ENCODE assay signal across 14 cellular contexts in the genomic region with DNA sequence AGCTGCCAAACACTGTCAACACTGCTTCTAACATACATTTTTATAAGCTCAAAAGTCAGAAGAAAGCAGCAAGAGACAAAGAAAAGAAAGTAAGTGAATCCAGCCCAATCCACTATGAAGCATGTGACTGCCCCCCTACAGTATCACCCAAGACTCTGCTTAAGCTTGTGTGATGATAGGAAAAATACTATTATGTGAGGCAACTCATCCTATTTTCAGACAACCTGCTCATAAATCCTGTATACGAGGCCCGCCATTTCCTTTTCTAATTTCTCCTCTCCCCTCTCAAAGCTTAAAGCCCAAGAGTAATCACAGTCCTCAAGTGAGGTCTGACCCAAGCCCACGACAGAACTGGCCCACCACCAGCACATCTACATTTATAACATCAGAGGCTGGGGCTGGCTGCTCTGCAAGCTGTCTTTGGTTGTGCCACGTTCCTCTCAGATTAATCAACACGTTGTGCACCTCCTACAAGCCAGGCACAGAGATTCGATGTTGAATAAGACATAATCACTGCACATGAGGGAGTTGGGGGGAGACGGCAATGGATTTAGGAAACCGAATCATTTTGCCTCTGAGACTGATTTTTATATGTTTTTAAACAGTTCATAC. TPM values are rescaled to one million over a fixed set of nuclear protein-coding genes. Genes with fewer than 3 reads are reported as not detected.
DNase-seq lines count a peak whose midpoint lies in the region; ATAC-seq and TF ChIP-seq lines count a peak whose summit lies in the region.
"Had no signal": no experiment of that assay in that cellular context is flagged by ENCODE, and none has a peak within 500 bp of the region (broad histone marks: within the 10 kb centered on the region; RNA-seq: fewer than 3 reads in every experiment).

No MANE protein-coding gene starts in this region.

- peaks cover 21% of the 10 kb centered on the region for H3K4me1 Mint-ChIP-seq in activated T-cell treated with anti-CD3 and anti-CD28 coated beads, Interleukin-2, amount 50 U/mL, for 24 hours (ENCODE audit: low read depth)

- no peak for TF ChIP-seq POLR2A in gastroesophageal sphincter (IDR thresholded peaks at IDR 0.05)

- no peak overlapping the region for H3K4me3 Mint-ChIP-seq in activated T-cell treated with anti-CD3 and anti-CD28 coated beads, Interleukin-2, amount 50 U/mL, for 24 hours
- H3K4me3 Mint-ChIP-seq: activated T-cell treated with anti-CD3 and anti-CD28 coated beads, Interleukin-2, amount 50 U/mL, for 72 hours; dendritic cell treated with granulocyte-macrophage colony-stimulating factor and Interleukin-4, amounts not matched to agents 40 ng/mL and 50 ng/mL, for 4 days; immature natural killer cell had no signal

- H3K9me3 Mint-ChIP-seq in activated T-cell treated with anti-CD3 and anti-CD28 coated beads, Interleukin-2, amount 50 U/mL, for 24 hours, result peaks cover 14% of the 10 kb centered on the region

- H3K4me3 ChIP-seq in gastroesophageal sphincter, result peak overlapping the region; percentile 6 to 22
- peak overlapping the region; percentile 17 for H3K4me3 ChIP-seq in osteoblast (ENCODE audit: insufficient read depth, low read length)
- peak overlapping the region in 1 of 2 donors; percentile 24 for H3K4me3 ChIP-seq in aorta (ENCODE audit: low read length in 2 of 2)

- no peak for TF ChIP-seq EP300 in gastroesophageal sphincter (IDR thresholded peaks at IDR 0.05)

- peaks cover 0 to 63% (median 7%) of the 10 kb centered on the region in 3 donors for H3K4me1 ChIP-seq in gastroesophageal sphincter
- H3K4me1 ChIP-seq in osteoblast (ENCODE audit: insufficient read depth, low read length), result peaks cover 6% of the 10 kb centered on the region
- H3K4me1 ChIP-seq in aorta (ENCODE audit: control insufficient read depth in 1 of 2, insufficient read depth in 2 of 2, low read length in 2 of 2), result peaks cover 5% of the 10 kb centered on the region in 2 donors

- H3K4me2 ChIP-seq in osteoblast (ENCODE audit: insufficient read depth, low read length), result peak overlapping the region; percentile 56

- peaks cover 10% of the 10 kb centered on the region for H4K20me1 ChIP-seq in osteoblast (ENCODE audit: insufficient read depth, low read length)

- no peak for DNase-seq in activated T-cell treated with anti-CD3 and anti-CD28 coated beads, Interleukin-2, amount 50 U/mL, for 24 hours
- DNase-seq in activated T-cell treated with anti-CD3 and anti-CD28 coated beads for 4 hours (no peak), osteoblast (ENCODE audit: insufficient read length, low spot score, missing footprints) (no peak), aorta (peak in 1 of 2 donors; percentile 79), NCI-H2107 treated with DMSO at 0.1 percent for 48 hours (lab: John Stamatoyannopoulos, UW; ENCODE audit: unreplicated experiment) (no peak)
- no peak for DNase-seq in activated CD8-positive, alpha-beta memory T cell treated with anti-CD3 and anti-CD28 coated beads, Interleukin-2, amount 50 U/mL, for 4 hours
- no peak for DNase-seq in activated naive CD4-positive, alpha-beta T cell (lab: John Stamatoyannopoulos, UW)
- DNase-seq: activated T-cell treated with anti-CD3 and anti-CD28 coated beads, Interleukin-2, amount 50 U/mL, for 72 hours; immature natural killer cell; NCI-H524; stimulated activated naive CD8-positive, alpha-beta T cell treated with anti-CD3 and anti-CD28 coated beads, Interleukin-15, Interleukin-2, amounts not matched to agents 100 U/mL and 50 U/mL, for 24 hours had no signal

- ATAC-seq in gastroesophageal sphincter (peak; percentile 33), aorta (ENCODE audit: low FRiP score) (peak; percentile 60)
- ATAC-seq: activated T-cell treated with anti-CD3 and anti-CD28 coated beads, Interleukin-2, amount 50 U/mL, for 72 hours; stimulated activated naive CD8-positive, alpha-beta T cell treated with anti-CD3 and anti-CD28 coated beads, Interleukin-15, Interleukin-2, amounts not matched to agents 100 U/mL and 50 U/mL, for 24 hours had no signal

- H3K36me3 Mint-ChIP-seq in activated T-cell treated with anti-CD3 and anti-CD28 coated beads, Interleukin-2, amount 50 U/mL, for 24 hours (ENCODE audit: low read depth), result peaks cover 19% of the 10 kb centered on the region

- H3K27me3 ChIP-seq in gastroesophageal sphincter (no peaks in the 10 kb centered on the region), osteoblast (ENCODE audit: insufficient read depth, low read length) (no peaks in the 10 kb centered on the region), aorta (ENCODE audit: control insufficient read depth in 1 of 2, insufficient read depth in 2 of 2, low read length in 1 of 2) (no peaks in the 10 kb centered on the region)

- intact Hi-C loops in aorta (cut with DNase I), result no loop called here

- H2AFZ ChIP-seq in osteoblast (ENCODE audit: low read length), result no peak overlapping the region

- peak overlapping the region; percentile 13 for H3K27ac Mint-ChIP-seq in activated T-cell treated with anti-CD3 and anti-CD28 coated beads, Interleukin-2, amount 50 U/mL, for 24 hours
- H3K27ac Mint-ChIP-seq: activated T-cell treated with anti-CD3 and anti-CD28 coated beads, Interleukin-2, amount 50 U/mL, for 72 hours; dendritic cell treated with granulocyte-macrophage colony-stimulating factor and Interleukin-4, amounts not matched to agents 40 ng/mL and 50 ng/mL, for 4 days had no signal

- WGBS in gastroesophageal sphincter (ENCODE audit: low coverage in 1 of 2), 2 donors, result 8 to 34% methylated on average over 8 of the region's 8 CpGs
- 16 to 33% methylated on average over 8 of the region's 8 CpGs for WGBS in aorta, 2 donors

- H3K36me3 ChIP-seq in gastroesophageal sphincter, result no peaks in the 10 kb centered on the region
- H3K36me3 ChIP-seq in osteoblast (ENCODE audit: insufficient read depth, low read length), result no peaks in the 10 kb centered on the region
- no peaks in the 10 kb centered on the region for H3K36me3 ChIP-seq in aorta (ENCODE audit: control insufficient read depth in 1 of 2, insufficient read depth in 2 of 2, low read length in 1 of 2)

- peaks cover 0 to 6% (median 0%) of the 10 kb centered on the region in 3 donors for H3K9me3 ChIP-seq in gastroesophageal sphincter
- H3K9me3 ChIP-seq in osteoblast (ENCODE audit: low read depth, low read length), result peaks cover 3% of the 10 kb centered on the region
- peaks cover 1% of the 10 kb centered on the region for H3K9me3 ChIP-seq in aorta (ENCODE audit: control insufficient read depth, low read length)

- TF ChIP-seq CTCF in gastroesophageal sphincter (IDR thresholded peaks at IDR 0.05) (no peak), osteoblast (IDR thresholded peaks at IDR 0.05; ENCODE audit: extremely low read depth, low read depth, low read length) (no peak)

- peak overlapping the region; percentile 79 to 85 (median 84) for H3K27ac ChIP-seq in gastroesophageal sphincter
- no peak overlapping the region for H3K27ac ChIP-seq in osteoblast (ENCODE audit: low read depth, low read length)
- peak overlapping the region; percentile 39 to 98 for H3K27ac ChIP-seq in aorta (ENCODE audit: low read depth in 1 of 2, low read length in 2 of 2)

- H3K27me3 Mint-ChIP-seq in activated T-cell treated with anti-CD3 and anti-CD28 coated beads, Interleukin-2, amount 50 U/mL, for 24 hours, result no peaks in the 10 kb centered on the region
- H3K27me3 Mint-ChIP-seq: dendritic cell treated with granulocyte-macrophage colony-stimulating factor and Interleukin-4, amounts not matched to agents 40 ng/mL and 50 ng/mL, for 4 days had no signal

- H3K79me2 ChIP-seq in osteoblast (ENCODE audit: insufficient read depth, low read length), result peaks cover 86% of the 10 kb centered on the region

RNA-seq across cellular contexts. Expression of a gene that starts 16.2 kb away (rescaled TPM):
- 10 to 100 TPM; 11.2 to 37.7 (median 26.6) TPM for total RNA-seq in gastroesophageal sphincter
- 6.2 and 7.4 TPM in 2 replicates for total RNA-seq in osteoblast
- 10 to 100 TPM; 19.6 to 24.6 TPM for total RNA-seq in aorta
- polyA plus RNA-seq in aorta, result 1 to 10 TPM; 1.4 to 2.6 TPM

RNA-seq across cellular contexts. Expression of a gene that starts 49.5 kb away (rescaled TPM):
- total RNA-seq in gastroesophageal sphincter (under 1 TPM in 2 of 4 donors, not detected in 2; 0.27 to 0.39 TPM), osteoblast (not detected in 2 replicates), aorta (not detected)
- under 1 TPM in 1 of 2 donors, not detected in 1; 0.63 TPM for polyA plus RNA-seq in aorta
- total RNA-seq: activated T-cell treated with anti-CD3 and anti-CD28 coated beads, Interleukin-2, amount 50 U/mL, for 72 hours; T-helper 2 cell treated with Interferon-gamma antibody and Interleukin-4, amounts not matched to agents 100 ng/mL and 5 ng/mL, for 36 hours had no signal
- polyA plus RNA-seq: immature natural killer cell had no signal
